Comparison of ENCODE assay signal across 1 cellular context in the genomic region with DNA sequence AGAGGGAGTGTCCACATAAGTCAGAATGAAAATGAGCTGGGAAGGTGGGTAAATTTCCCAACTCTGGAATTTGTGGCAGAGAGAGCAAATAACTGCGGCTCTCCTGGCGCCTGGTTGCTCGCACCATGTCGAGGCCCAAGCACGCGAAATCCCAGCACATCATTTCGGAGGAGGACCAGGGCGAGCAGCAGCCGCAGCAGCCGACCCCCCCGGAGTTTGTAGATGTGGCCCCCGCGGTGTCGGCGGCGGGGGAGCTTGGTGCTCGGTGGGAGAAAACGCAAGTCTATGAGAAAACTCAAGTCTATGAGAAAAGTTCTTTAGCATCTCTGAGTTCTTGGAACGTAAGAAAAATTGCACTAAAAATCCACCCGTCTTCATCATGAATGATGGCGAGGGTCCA.
TF ChIP-seq lines count a peak whose summit lies in the region.

No MANE protein-coding gene starts in this region.

TF ChIP-seq in GM23338, 12 proteins besides CTCF, POLR2A, EP300 and RAD21 (continued from another document):
- TF ChIP-seq, protein P1, sequence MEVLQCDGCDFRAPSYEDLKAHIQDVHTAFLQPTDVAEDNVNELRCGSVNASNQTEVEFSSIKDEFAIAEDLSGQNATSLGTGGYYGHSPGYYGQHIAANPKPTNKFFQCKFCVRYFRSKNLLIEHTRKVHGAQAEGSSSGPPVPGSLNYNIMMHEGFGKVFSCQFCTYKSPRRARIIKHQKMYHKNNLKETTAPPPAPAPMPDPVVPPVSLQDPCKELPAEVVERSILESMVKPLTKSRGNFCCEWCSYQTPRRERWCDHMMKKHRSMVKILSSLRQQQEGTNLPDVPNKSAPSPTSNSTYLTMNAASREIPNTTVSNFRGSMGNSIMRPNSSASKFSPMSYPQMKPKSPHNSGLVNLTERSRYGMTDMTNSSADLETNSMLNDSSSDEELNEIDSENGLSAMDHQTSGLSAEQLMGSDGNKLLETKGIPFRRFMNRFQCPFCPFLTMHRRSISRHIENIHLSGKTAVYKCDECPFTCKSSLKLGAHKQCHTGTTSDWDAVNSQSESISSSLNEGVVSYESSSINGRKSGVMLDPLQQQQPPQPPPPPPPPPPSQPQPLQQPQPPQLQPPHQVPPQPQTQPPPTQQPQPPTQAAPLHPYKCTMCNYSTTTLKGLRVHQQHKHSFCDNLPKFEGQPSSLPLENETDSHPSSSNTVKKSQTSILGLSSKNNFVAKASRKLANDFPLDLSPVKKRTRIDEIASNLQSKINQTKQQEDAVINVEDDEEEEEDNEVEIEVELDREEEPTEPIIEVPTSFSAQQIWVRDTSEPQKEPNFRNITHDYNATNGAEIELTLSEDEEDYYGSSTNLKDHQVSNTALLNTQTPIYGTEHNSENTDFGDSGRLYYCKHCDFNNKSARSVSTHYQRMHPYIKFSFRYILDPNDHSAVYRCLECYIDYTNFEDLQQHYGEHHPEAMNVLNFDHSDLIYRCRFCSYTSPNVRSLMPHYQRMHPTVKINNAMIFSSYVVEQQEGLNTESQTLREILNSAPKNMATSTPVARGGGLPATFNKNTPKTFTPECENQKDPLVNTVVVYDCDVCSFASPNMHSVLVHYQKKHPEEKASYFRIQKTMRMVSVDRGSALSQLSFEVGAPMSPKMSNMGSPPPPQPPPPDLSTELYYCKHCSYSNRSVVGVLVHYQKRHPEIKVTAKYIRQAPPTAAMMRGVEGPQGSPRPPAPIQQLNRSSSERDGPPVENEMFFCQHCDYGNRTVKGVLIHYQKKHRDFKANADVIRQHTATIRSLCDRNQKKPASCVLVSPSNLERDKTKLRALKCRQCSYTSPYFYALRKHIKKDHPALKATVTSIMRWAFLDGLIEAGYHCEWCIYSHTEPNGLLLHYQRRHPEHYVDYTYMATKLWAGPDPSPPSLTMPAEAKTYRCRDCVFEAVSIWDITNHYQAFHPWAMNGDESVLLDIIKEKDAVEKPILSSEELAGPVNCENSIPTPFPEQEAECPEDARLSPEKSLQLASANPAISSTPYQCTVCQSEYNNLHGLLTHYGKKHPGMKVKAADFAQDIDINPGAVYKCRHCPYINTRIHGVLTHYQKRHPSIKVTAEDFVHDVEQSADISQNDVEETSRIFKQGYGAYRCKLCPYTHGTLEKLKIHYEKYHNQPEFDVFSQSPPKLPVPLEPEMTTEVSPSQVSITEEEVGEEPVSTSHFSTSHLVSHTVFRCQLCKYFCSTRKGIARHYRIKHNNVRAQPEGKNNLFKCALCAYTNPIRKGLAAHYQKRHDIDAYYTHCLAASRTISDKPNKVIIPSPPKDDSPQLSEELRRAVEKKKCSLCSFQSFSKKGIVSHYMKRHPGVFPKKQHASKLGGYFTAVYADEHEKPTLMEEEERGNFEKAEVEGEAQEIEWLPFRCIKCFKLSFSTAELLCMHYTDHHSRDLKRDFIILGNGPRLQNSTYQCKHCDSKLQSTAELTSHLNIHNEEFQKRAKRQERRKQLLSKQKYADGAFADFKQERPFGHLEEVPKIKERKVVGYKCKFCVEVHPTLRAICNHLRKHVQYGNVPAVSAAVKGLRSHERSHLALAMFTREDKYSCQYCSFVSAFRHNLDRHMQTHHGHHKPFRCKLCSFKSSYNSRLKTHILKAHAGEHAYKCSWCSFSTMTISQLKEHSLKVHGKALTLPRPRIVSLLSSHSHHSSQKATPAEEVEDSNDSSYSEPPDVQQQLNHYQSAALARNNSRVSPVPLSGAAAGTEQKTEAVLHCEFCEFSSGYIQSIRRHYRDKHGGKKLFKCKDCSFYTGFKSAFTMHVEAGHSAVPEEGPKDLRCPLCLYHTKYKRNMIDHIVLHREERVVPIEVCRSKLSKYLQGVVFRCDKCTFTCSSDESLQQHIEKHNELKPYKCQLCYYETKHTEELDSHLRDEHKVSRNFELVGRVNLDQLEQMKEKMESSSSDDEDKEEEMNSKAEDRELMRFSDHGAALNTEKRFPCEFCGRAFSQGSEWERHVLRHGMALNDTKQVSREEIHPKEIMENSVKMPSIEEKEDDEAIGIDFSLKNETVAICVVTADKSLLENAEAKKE (CRISPR knock-in tag; IDR thresholded peaks at IDR 0.05), result no peak
- no peak for TF ChIP-seq EZH2phosphoT487 (IDR thresholded peaks at IDR 0.05; ENCODE audit: unreplicated experiment)
- no peak for TF ChIP-seq CREB1 (CRISPR knock-in tag; IDR thresholded peaks at IDR 0.05; ENCODE audit: low read depth)
- TF ChIP-seq, protein P2, sequence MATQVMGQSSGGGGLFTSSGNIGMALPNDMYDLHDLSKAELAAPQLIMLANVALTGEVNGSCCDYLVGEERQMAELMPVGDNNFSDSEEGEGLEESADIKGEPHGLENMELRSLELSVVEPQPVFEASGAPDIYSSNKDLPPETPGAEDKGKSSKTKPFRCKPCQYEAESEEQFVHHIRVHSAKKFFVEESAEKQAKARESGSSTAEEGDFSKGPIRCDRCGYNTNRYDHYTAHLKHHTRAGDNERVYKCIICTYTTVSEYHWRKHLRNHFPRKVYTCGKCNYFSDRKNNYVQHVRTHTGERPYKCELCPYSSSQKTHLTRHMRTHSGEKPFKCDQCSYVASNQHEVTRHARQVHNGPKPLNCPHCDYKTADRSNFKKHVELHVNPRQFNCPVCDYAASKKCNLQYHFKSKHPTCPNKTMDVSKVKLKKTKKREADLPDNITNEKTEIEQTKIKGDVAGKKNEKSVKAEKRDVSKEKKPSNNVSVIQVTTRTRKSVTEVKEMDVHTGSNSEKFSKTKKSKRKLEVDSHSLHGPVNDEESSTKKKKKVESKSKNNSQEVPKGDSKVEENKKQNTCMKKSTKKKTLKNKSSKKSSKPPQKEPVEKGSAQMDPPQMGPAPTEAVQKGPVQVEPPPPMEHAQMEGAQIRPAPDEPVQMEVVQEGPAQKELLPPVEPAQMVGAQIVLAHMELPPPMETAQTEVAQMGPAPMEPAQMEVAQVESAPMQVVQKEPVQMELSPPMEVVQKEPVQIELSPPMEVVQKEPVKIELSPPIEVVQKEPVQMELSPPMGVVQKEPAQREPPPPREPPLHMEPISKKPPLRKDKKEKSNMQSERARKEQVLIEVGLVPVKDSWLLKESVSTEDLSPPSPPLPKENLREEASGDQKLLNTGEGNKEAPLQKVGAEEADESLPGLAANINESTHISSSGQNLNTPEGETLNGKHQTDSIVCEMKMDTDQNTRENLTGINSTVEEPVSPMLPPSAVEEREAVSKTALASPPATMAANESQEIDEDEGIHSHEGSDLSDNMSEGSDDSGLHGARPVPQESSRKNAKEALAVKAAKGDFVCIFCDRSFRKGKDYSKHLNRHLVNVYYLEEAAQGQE (IDR thresholded peaks at IDR 0.05; ENCODE audit: unreplicated experiment), result no peak
